9 cellular contexts compared by ENCODE assay signal in the genomic region with DNA sequence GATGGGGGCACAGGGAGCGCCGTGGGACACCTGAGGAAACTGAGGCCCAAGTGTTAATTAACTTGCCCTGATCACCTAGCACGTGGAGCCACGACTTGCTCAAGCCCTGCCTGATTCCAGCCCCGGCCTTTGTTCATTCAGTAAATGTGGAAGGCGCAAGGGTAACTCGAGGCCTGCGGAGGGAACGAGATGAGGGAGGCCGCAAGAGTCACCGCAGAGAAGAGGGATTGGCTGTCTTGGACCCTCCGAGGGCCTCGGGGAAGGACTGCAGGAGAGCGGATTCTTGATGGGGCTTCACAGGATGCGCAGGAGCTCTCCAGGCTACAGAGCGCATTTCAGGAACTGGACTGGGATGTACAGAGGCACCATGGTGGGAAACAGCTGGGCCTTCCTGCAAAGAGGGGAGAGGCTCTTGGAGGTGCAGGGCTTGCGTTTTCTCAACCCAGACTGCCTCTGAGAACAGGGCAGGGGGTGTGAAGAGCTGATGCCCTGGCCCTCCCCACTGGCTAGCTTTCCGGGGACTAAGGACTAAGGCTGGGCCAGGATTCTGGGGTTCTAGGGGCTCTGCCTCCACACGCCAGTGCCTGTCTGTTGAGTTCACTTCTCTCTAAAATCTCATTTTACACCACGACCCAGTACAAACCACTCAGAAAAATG. TPM values are rescaled to one million over a fixed set of nuclear protein-coding genes. Genes with fewer than 3 reads are reported as not detected.
DNase-seq lines count a peak whose midpoint lies in the region; ATAC-seq and TF ChIP-seq lines count a peak whose summit lies in the region.
"Had no signal": no experiment of that assay in that cellular context is flagged by ENCODE, and none has a peak within 500 bp of the region (broad histone marks: within the 10 kb centered on the region; RNA-seq: fewer than 3 reads in every experiment).

No MANE protein-coding gene starts in this region.

- no peak for ATAC-seq in thoracic aorta (ENCODE audit: insufficient number of reproducible peaks, low FRiP score, low read depth)
- ATAC-seq in HG02840 (IDR thresholded peaks at IDR 0.05; ENCODE audit: low FRiP score, unreplicated experiment) = no peak

- no peaks in the 10 kb centered on the region for H3K9me3 Mint-ChIP-seq in activated naive CD4-positive, alpha-beta T cell treated with anti-CD3 and anti-CD28 coated beads, Interleukin-2, amount 50 U/mL, for 24 hours
- H3K9me3 Mint-ChIP-seq in activated naive CD8-positive, alpha-beta T cell treated with anti-CD3 and anti-CD28 coated beads for 36 hours = no peaks in the 10 kb centered on the region
- no peaks in the 10 kb centered on the region for H3K9me3 Mint-ChIP-seq in immature natural killer cell

- no peaks in the 10 kb centered on the region for H3K9me3 ChIP-seq in thoracic aorta
- H3K9me3 ChIP-seq: HAP-1 had no signal

- H3K4me1 Mint-ChIP-seq in activated naive CD4-positive, alpha-beta T cell treated with anti-CD3 and anti-CD28 coated beads, Interleukin-2, amount 50 U/mL, for 24 hours = peaks cover 56% of the 10 kb centered on the region
- peaks cover 45% of the 10 kb centered on the region for H3K4me1 Mint-ChIP-seq in activated naive CD8-positive, alpha-beta T cell treated with anti-CD3 and anti-CD28 coated beads for 36 hours
- H3K4me1 Mint-ChIP-seq in immature natural killer cell = peaks cover 56 to 58% of the 10 kb centered on the region in 2 donors

- no peaks in the 10 kb centered on the region for H3K27me3 Mint-ChIP-seq in activated naive CD4-positive, alpha-beta T cell treated with anti-CD3 and anti-CD28 coated beads, Interleukin-2, amount 50 U/mL, for 24 hours
- no peaks in the 10 kb centered on the region for H3K27me3 Mint-ChIP-seq in activated naive CD8-positive, alpha-beta T cell treated with anti-CD3 and anti-CD28 coated beads for 36 hours
- H3K27me3 Mint-ChIP-seq in immature natural killer cell (ENCODE audit: low read depth in 3 of 3) = peaks cover 5 to 9% (median 9%) of the 10 kb centered on the region in 3 donors

- H3K4me3 Mint-ChIP-seq in activated naive CD4-positive, alpha-beta T cell treated with anti-CD3 and anti-CD28 coated beads, Interleukin-2, amount 50 U/mL, for 24 hours = peak overlapping the region; percentile 92
- peak overlapping the region; percentile 81 for H3K4me3 Mint-ChIP-seq in activated naive CD8-positive, alpha-beta T cell treated with anti-CD3 and anti-CD28 coated beads for 36 hours
- H3K4me3 Mint-ChIP-seq in immature natural killer cell = peak overlapping the region; percentile 78 to 89 (median 83)

- no peak overlapping the region for H3K27ac ChIP-seq in thoracic aorta

- H3K27ac Mint-ChIP-seq in activated naive CD4-positive, alpha-beta T cell treated with anti-CD3 and anti-CD28 coated beads, Interleukin-2, amount 50 U/mL, for 24 hours = peak overlapping the region; percentile 36
- H3K27ac Mint-ChIP-seq in activated naive CD8-positive, alpha-beta T cell treated with anti-CD3 and anti-CD28 coated beads for 36 hours = peak overlapping the region; percentile 77
- H3K27ac Mint-ChIP-seq in immature natural killer cell = peak overlapping the region in 5 of 6 donors; percentile 76 to 95 (median 93)

- H3K36me3 Mint-ChIP-seq in activated naive CD4-positive, alpha-beta T cell treated with anti-CD3 and anti-CD28 coated beads, Interleukin-2, amount 50 U/mL, for 24 hours = peaks cover 8% of the 10 kb centered on the region
- H3K36me3 Mint-ChIP-seq in activated naive CD8-positive, alpha-beta T cell treated with anti-CD3 and anti-CD28 coated beads for 36 hours = peaks cover 42% of the 10 kb centered on the region
- peaks cover 0 to 5% (median 0%) of the 10 kb centered on the region in 3 donors for H3K36me3 Mint-ChIP-seq in immature natural killer cell

- no peak for DNase-seq in activated naive CD4-positive, alpha-beta T cell treated with anti-CD3 and anti-CD28 coated beads, Interleukin-2, amount 50 U/mL, for 16 hours
- no peak for DNase-seq in activated naive CD8-positive, alpha-beta T cell treated with anti-CD3 and anti-CD28 coated beads for 36 hours
- DNase-seq in immature natural killer cell (no peak), thoracic aorta (ENCODE audit: low spot score) (no peak), epidermal melanocyte (ENCODE audit: insufficient read length, low spot score) (no peak)
- DNase-seq in activated effector memory CD4-positive, alpha-beta T cell treated with Interleukin-2 at 50 U/mL for 16 hours = no peak

- no peak for TF ChIP-seq CTCF in thoracic aorta (IDR thresholded peaks at IDR 0.05)

- H3K4me3 ChIP-seq in thoracic aorta = peak overlapping the region; percentile 69
- H3K4me3 ChIP-seq: HAP-1 had no signal

- H3K36me3 ChIP-seq in thoracic aorta = no peaks in the 10 kb centered on the region

- peaks cover 30 to 50% of the 10 kb centered on the region in 2 donors for H3K4me1 ChIP-seq in thoracic aorta (ENCODE audit: control insufficient read depth in 1 of 2, low read depth in 2 of 2)

- no peaks in the 10 kb centered on the region for H3K27me3 ChIP-seq in thoracic aorta (replicated peaks; ENCODE audit: insufficient read depth)

RNA-seq across cellular contexts. Expression of gene ANKMY1, which starts 0.6 kb away (rescaled TPM):
- 10 to 100 TPM; 13.3 to 15.9 TPM for total RNA-seq in activated naive CD8-positive, alpha-beta T cell treated with anti-CD3 and anti-CD28 coated beads for 36 hours
- polyA plus RNA-seq in immature natural killer cell = 10 to 100 TPM in 1 of 3 donors, 1 to 10 TPM in 2; 5.6 to 12.4 (median 7.3) TPM
- total RNA-seq in thoracic aorta = 10 to 100 TPM; 20.0 to 44.8 TPM

RNA-seq across cellular contexts. Expression of gene DUSP28, which starts 1.8 kb away (rescaled TPM):
- total RNA-seq in activated naive CD8-positive, alpha-beta T cell treated with anti-CD3 and anti-CD28 coated beads for 36 hours = 1 to 10 TPM; 6.7 to 6.9 TPM
- polyA plus RNA-seq in immature natural killer cell = 10 to 100 TPM; 13.7 to 27.4 (median 27.4) TPM
- total RNA-seq in thoracic aorta = 10 to 100 TPM in 1 of 2 donors, 1 to 10 TPM in 1; 5.8 to 14.3 TPM

RNA-seq across cellular contexts. Expression of gene RNPEPL1, which starts 9.9 kb away (rescaled TPM):
- total RNA-seq in activated naive CD8-positive, alpha-beta T cell treated with anti-CD3 and anti-CD28 coated beads for 36 hours = 10 to 100 TPM; 33.8 to 37.2 TPM
- polyA plus RNA-seq in immature natural killer cell = 10 to 100 TPM; 46.5 to 51.4 (median 49.9) TPM
- total RNA-seq in thoracic aorta = 100 to 1,000 TPM in 1 of 2 donors, 10 to 100 TPM in 1; 71.1 to 101 TPM

RNA-seq across cellular contexts. Expression of gene CAPN10, which starts 28.2 kb away (rescaled TPM):
- 10 to 100 TPM; 30.1 to 32.3 TPM for total RNA-seq in activated naive CD8-positive, alpha-beta T cell treated with anti-CD3 and anti-CD28 coated beads for 36 hours
- polyA plus RNA-seq in immature natural killer cell = 10 to 100 TPM in 2 of 3 donors, 1 to 10 TPM in 1; 9.7 to 22.5 (median 11.6) TPM
- total RNA-seq in thoracic aorta = 10 to 100 TPM; 33.3 to 38.2 TPM

Comparison
In these comparisons a context has a peak if more than half of its experiments do, and no peak if none do; other contexts are left out.
1. H3K27ac Mint-ChIP-seq: peak in every context shown above with its lines; median percentile 93 in immature natural killer cell; 77 in activated naive CD8-positive, alpha-beta T cell treated with anti-CD3 and anti-CD28 coated beads for 36 hours; 36 in activated naive CD4-positive, alpha-beta T cell treated with anti-CD3 and anti-CD28 coated beads, Interleukin-2, amount 50 U/mL, for 24 hours.